ENCODE assay signal across 21 cellular contexts in the genomic region with DNA sequence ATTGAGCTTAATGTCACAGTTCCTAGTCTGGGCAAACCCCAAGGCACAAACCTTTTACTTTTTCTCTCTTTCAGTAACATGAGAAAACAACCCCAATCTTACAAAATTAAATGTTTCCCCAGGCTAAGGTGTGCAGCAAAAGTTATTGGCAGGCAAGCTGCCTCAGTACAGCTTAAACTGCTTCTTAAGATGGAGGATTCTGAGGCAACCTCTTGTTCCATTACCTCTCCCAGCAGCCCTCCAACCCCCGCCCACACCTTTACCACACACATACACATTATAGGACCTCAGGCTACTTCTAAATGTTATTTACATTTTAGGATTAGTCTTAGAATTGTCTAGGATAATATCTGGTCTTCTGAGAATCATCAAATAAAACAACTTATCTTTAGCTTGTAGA. TPM values are rescaled to one million over a fixed set of nuclear protein-coding genes. Genes with fewer than 3 reads are reported as not detected.
A peak's percentile ranks its signal among the peaks of the same experiment; 100 is the strongest.
DNase-seq lines count a peak whose midpoint lies in the region; ATAC-seq, FAIRE-seq and TF ChIP-seq lines count a peak whose summit lies in the region.
"Had no signal": no experiment of that assay in that cellular context is flagged by ENCODE, and none has a peak within 500 bp of the region (broad histone marks: within the 10 kb centered on the region; RNA-seq: fewer than 3 reads in every experiment).

No MANE protein-coding gene starts in this region.

- no TSS peak for BruUV-seq in HepG2 (replicated peaks; lab: Mats Ljungman, UMichigan)

- ATAC-seq in T-helper 17 cell (no peak), HepG2 (no peak), HG03196 (IDR thresholded peaks at IDR 0.05; ENCODE audit: unreplicated experiment) (no peak)
- ATAC-seq in stimulated activated naive CD8-positive, alpha-beta T cell treated with anti-CD3 and anti-CD28 coated beads, Interleukin-15, amount 100 ng/mL, for 72 hours, result peak; percentile 67
- ATAC-seq: heart right ventricle, psoas muscle had no signal

- H3K27me3 Mint-ChIP-seq in T-helper 17 cell, result no peaks in the 10 kb centered on the region
- no peaks in the 10 kb centered on the region for H3K27me3 Mint-ChIP-seq in dendritic cell treated with granulocyte-macrophage colony-stimulating factor and Interleukin-4, amounts not matched to agents 40 ng/mL and 50 ng/mL, for 4 days
- no peaks in the 10 kb centered on the region for H3K27me3 Mint-ChIP-seq in stimulated activated naive CD8-positive, alpha-beta T cell treated with anti-CD3 and anti-CD28 coated beads, Interleukin-15, amount 100 ng/mL, for 72 hours
- H3K27me3 Mint-ChIP-seq: CD4-positive, alpha-beta memory T cell had no signal

- WGBS in HepG2 (ENCODE audit: low lambda C conversion rate), result 0% methylated on average over 1 of the region's 1 CpG

- CTCF ChIA-PET in HepG2 (lab: Yijun Ruan, JAX; ENCODE audit: low intra/inter-chr PET ratio, low total read pairs), result no interaction called here

- DNase-seq in stimulated activated CD4-positive, alpha-beta T cell treated with anti-CD3 and anti-CD28 coated beads, Interleukin-15, amount 100 ng/mL, for 24 hours, result peak; percentile 27
- no peak for DNase-seq in stimulated activated CD4-positive, alpha-beta T cell treated with anti-CD3 and anti-CD28 coated beads, Interleukin-12 subunit alpha, Interleukin-12 subunit beta, amount 100 ng/mL, for 4 hours
- DNase-seq in T-helper 17 cell (no peak), NCI-H69 (lab: John Stamatoyannopoulos, UW) (no peak), HepG2 (ENCODE audit: low spot score) (no peak)
- no peak for DNase-seq in stimulated activated naive CD8-positive, alpha-beta T cell treated with anti-CD3 and anti-CD28 coated beads, Interleukin-15, amount 100 ng/mL, for 72 hours
- DNase-seq: activated T-cell treated with anti-CD3 and anti-CD28 coated beads, Interleukin-2, amount 50 U/mL, for 4 hours; CD4-positive, alpha-beta memory T cell; effector CD8-positive, alpha-beta T cell; foreskin fibroblast; heart right ventricle; mesendoderm; NK-92 treated with Interleukin-12 subunit alpha and Interleukin-12 subunit beta, amount 100 ng/mL, for 24 hours; psoas muscle; stimulated activated CD8-positive, alpha-beta memory T cell treated with anti-CD3 and anti-CD28 coated beads, Interleukin-4, amount 100 ng/mL, for 48 hours; substantia nigra; upper lobe of left lung had no signal

- peaks cover 6% of the 10 kb centered on the region for H3K4me1 Mint-ChIP-seq in T-helper 17 cell
- no peaks in the 10 kb centered on the region for H3K4me1 Mint-ChIP-seq in dendritic cell treated with granulocyte-macrophage colony-stimulating factor and Interleukin-4, amounts not matched to agents 40 ng/mL and 50 ng/mL, for 4 days (ENCODE audit: low read depth)
- peaks cover 11% of the 10 kb centered on the region for H3K4me1 Mint-ChIP-seq in stimulated activated naive CD8-positive, alpha-beta T cell treated with anti-CD3 and anti-CD28 coated beads, Interleukin-15, amount 100 ng/mL, for 72 hours

- POLR2A ChIA-PET in HepG2 (lab: Yijun Ruan, JAX), result no interaction called here

- no peaks in the 10 kb centered on the region for H3K27me3 ChIP-seq in HepG2 (ENCODE audit: control insufficient read depth in 1 of 2, insufficient read depth in 2 of 2, low read length in 2 of 2)
- H3K27me3 ChIP-seq: heart right ventricle, upper lobe of left lung had no signal

- H2AFZ ChIP-seq in HepG2 (ENCODE audit: low read length), result no peak overlapping the region

- H3K36me3 ChIP-seq in HepG2 (replicated peaks in 1 of 2; ENCODE audit: control insufficient read depth in 1 of 2, insufficient read depth in 2 of 2, low read length in 2 of 2), result no peaks in the 10 kb centered on the region
- H3K36me3 ChIP-seq: heart right ventricle, upper lobe of left lung had no signal

- no peak for TF ChIP-seq CTCF in HepG2 (CRISPR knock-in tag; IDR thresholded peaks at IDR 0.05)

- no peaks in the 10 kb centered on the region for H3K79me2 ChIP-seq in HepG2 (ENCODE audit: insufficient read depth, low read length)

- H3K9me3 ChIP-seq in T-helper 17 cell (ENCODE audit: control insufficient read depth, low read length, poor library complexity, severe bottlenecking), result no peaks in the 10 kb centered on the region
- H3K9me3 ChIP-seq in HepG2 (ENCODE audit: low read length), result no peaks in the 10 kb centered on the region
- H3K9me3 ChIP-seq: heart right ventricle, psoas muscle, upper lobe of left lung had no signal

- H3K4me3 ChIP-seq in HepG2 (replicated peaks in 1 of 3; ENCODE audit: insufficient read depth in 1 of 3, low read depth in 2 of 3, low read length in 3 of 3), result no peak overlapping the region
- H3K4me3 ChIP-seq: heart right ventricle, psoas muscle, upper lobe of left lung had no signal

- intact Hi-C loops in dendritic cell treated with granulocyte-macrophage colony-stimulating factor and Interleukin-4, amounts not matched to agents 40 ng/mL and 50 ng/mL, for 4 days (cut with micrococcal nuclease), result no loop called here
- intact Hi-C loops in HepG2 (cut with micrococcal nuclease; ENCODE audit: unreplicated experiment), result no loop called here

- no peaks in the 10 kb centered on the region for H4K20me1 ChIP-seq in HepG2 (ENCODE audit: insufficient read depth, low read length)

- H3K4me2 ChIP-seq in HepG2 (ENCODE audit: low read depth, low read length), result no peak overlapping the region

- peaks cover 4% of the 10 kb centered on the region for H3K36me3 Mint-ChIP-seq in T-helper 17 cell (ENCODE audit: low read depth)
- no peaks in the 10 kb centered on the region for H3K36me3 Mint-ChIP-seq in dendritic cell treated with granulocyte-macrophage colony-stimulating factor and Interleukin-4, amounts not matched to agents 40 ng/mL and 50 ng/mL, for 4 days (ENCODE audit: low read depth)
- H3K36me3 Mint-ChIP-seq: CD4-positive, alpha-beta memory T cell had no signal

- H3K9ac ChIP-seq in HepG2 (ENCODE audit: insufficient read depth, low read depth, low read length), result no peak overlapping the region

- H3K27ac Mint-ChIP-seq in T-helper 17 cell, result peak overlapping the region; percentile 89
- H3K27ac Mint-ChIP-seq in dendritic cell treated with granulocyte-macrophage colony-stimulating factor and Interleukin-4, amounts not matched to agents 40 ng/mL and 50 ng/mL, for 4 days, result peak overlapping the region; percentile 26
- H3K27ac Mint-ChIP-seq in stimulated activated naive CD8-positive, alpha-beta T cell treated with anti-CD3 and anti-CD28 coated beads, Interleukin-15, amount 100 ng/mL, for 72 hours, result peak overlapping the region in 1 of 2 donors; percentile 89

- no peak overlapping the region for H3K27ac ChIP-seq in HepG2 (ENCODE audit: extremely low read length, insufficient read depth, low read length)
- H3K27ac ChIP-seq: heart right ventricle, psoas muscle, upper lobe of left lung, VCaP had no signal

- in situ Hi-C loops in HepG2 (cut with HindIII; ENCODE audit: extremely low pct_ligation_motif_present, low pct_unique_long_range_greater_than_20kb), result no loop called here

- no peak for FAIRE-seq in HepG2 (lab: Jason Lieb, UNC)
- FAIRE-seq: GM19239 had no signal

- no peaks in the 10 kb centered on the region for H3K4me1 ChIP-seq in HepG2 (ENCODE audit: insufficient read depth, low read length)
- H3K4me1 ChIP-seq: psoas muscle, upper lobe of left lung had no signal

- TF ChIP-seq EP300 in HepG2 (IDR thresholded peaks at IDR 0.05; ENCODE audit: low read depth in 2 of 2, low read length in 2 of 2) (no peak), HepG2 (CRISPR knock-in tag; IDR thresholded peaks at IDR 0.05; ENCODE audit: borderline replicate concordance) (no peak)

- H3K9me3 Mint-ChIP-seq in dendritic cell treated with granulocyte-macrophage colony-stimulating factor and Interleukin-4, amounts not matched to agents 40 ng/mL and 50 ng/mL, for 4 days, result no peaks in the 10 kb centered on the region
- no peaks in the 10 kb centered on the region for H3K9me3 Mint-ChIP-seq in stimulated activated naive CD8-positive, alpha-beta T cell treated with anti-CD3 and anti-CD28 coated beads, Interleukin-15, amount 100 ng/mL, for 72 hours
- H3K9me3 Mint-ChIP-seq: activated T-cell treated with anti-CD3 and anti-CD28 coated beads, Interleukin-2, amount 50 U/mL, for 4 hours; CD4-positive, alpha-beta memory T cell had no signal

- no peak for TF ChIP-seq RAD21 in HepG2 (CRISPR knock-in tag; IDR thresholded peaks at IDR 0.05)

- TF ChIP-seq POLR2A in HepG2 (IDR thresholded peaks at IDR 0.05; ENCODE audit: insufficient read depth in 1 of 2, low read depth in 2 of 2, low read length in 2 of 2), result no peak

- no peak overlapping the region for H3K4me3 Mint-ChIP-seq in T-helper 17 cell
- H3K4me3 Mint-ChIP-seq in dendritic cell treated with granulocyte-macrophage colony-stimulating factor and Interleukin-4, amounts not matched to agents 40 ng/mL and 50 ng/mL, for 4 days, result no peak overlapping the region
- H3K4me3 Mint-ChIP-seq in stimulated activated naive CD8-positive, alpha-beta T cell treated with anti-CD3 and anti-CD28 coated beads, Interleukin-15, amount 100 ng/mL, for 72 hours, result peak overlapping the region; percentile 70 to 71
- H3K4me3 Mint-ChIP-seq: activated T-cell treated with anti-CD3 and anti-CD28 coated beads, Interleukin-2, amount 50 U/mL, for 4 hours; CD4-positive, alpha-beta memory T cell had no signal

TF ChIP-seq in HepG2, 621 proteins besides CTCF, POLR2A, EP300 and RAD21 (continues in another document):
- no peak for TF ChIP-seq ZNF816 (CRISPR knock-in tag; IDR thresholded peaks at IDR 0.05; ENCODE audit: borderline replicate concordance)

RNA-seq across cellular contexts. Expression of a gene that starts 22.3 kb away (rescaled TPM):
- 10 to 100 TPM; 81.3 to 91.1 TPM for total RNA-seq in T-helper 17 cell
- 5.1 and 9.8 TPM in 2 replicates for total RNA-seq in HepG2 (2016; rRNA removed; fragmentation: Illumina TruSeq; extraction: Trizol)
- total RNA-seq in HepG2 (2016; cell fraction: cytosol; rRNA removed; fragmentation: Illumina TruSeq; extraction: Trizol; ENCODE audit: low read depth), result 1.1 and 1.6 TPM in 2 replicates
- 7.4 and 8.5 TPM in 2 replicates for total RNA-seq in HepG2 (2016; cell fraction: insoluble cytoplasmic fraction; rRNA removed; fragmentation: Illumina TruSeq; extraction: Trizol)
- total RNA-seq in HepG2 (2016; cell fraction: membrane; rRNA removed; fragmentation: Illumina TruSeq; extraction: Trizol), result 2.3 and 3.5 TPM in 2 replicates
- 36.8 and 38.2 TPM in 2 replicates for total RNA-seq in HepG2 (2016; cell fraction: nucleus; rRNA removed; fragmentation: Illumina TruSeq; extraction: Trizol)
- 14.9 and 16.4 TPM in 2 replicates for polyA plus RNA-seq in HepG2 (2011; rRNA removed)
- polyA plus RNA-seq in HepG2 (2011; cell fraction: cytosol; rRNA removed), result 5.3 and 9.4 TPM in 2 replicates
- 24.6 and 25.9 TPM in 2 replicates for polyA plus RNA-seq in HepG2 (2011; cell fraction: nucleus; rRNA removed)
- polyA plus RNA-seq in HepG2 (2012), result 12.7 and 15.0 TPM in 2 replicates
- 0.40 and 0.97 TPM in 2 replicates for polyA plus RNA-seq in HepG2 (2016; cell fraction: cytosol; fragmentation: Illumina TruSeq; extraction: Trizol; ENCODE audit: low read depth)
- 4.2 and 6.6 TPM in 2 replicates for polyA plus RNA-seq in HepG2 (2016; cell fraction: insoluble cytoplasmic fraction; fragmentation: Illumina TruSeq; extraction: Trizol; ENCODE audit: low read depth)
- 1.3 and 1.9 TPM in 2 replicates for polyA plus RNA-seq in HepG2 (2016; cell fraction: membrane; fragmentation: Illumina TruSeq; extraction: Trizol; ENCODE audit: low read depth)
- 17.4 and 22.5 TPM in 2 replicates for polyA plus RNA-seq in HepG2 (2016; cell fraction: nucleus; fragmentation: Illumina TruSeq; extraction: Trizol; ENCODE audit: insufficient read depth, low read depth)
- 4.3 and 14.6 TPM in 2 replicates for polyA minus RNA-seq in HepG2 (2011; rRNA and poly(A)+ RNA removed; ENCODE audit: low replicate concordance)
- polyA minus RNA-seq in HepG2 (2011; cell fraction: cytosol; rRNA and poly(A)+ RNA removed), result 9.0 and 9.7 TPM in 2 replicates
- 226 and 257 TPM in 2 replicates for polyA minus RNA-seq in HepG2 (2011; cell fraction: nucleus; rRNA and poly(A)+ RNA removed)

Comparison
In these comparisons a context has a peak if more than half of its experiments do, and no peak if none do; other contexts are left out.
1. H3K4me3 Mint-ChIP-seq: peak in stimulated activated naive CD8-positive, alpha-beta T cell treated with anti-CD3 and anti-CD28 coated beads, Interleukin-15, amount 100 ng/mL, for 72 hours (2 of 2); none in T-helper 17 cell (single experiment) and dendritic cell treated with granulocyte-macrophage colony-stimulating factor and Interleukin-4, amounts not matched to agents 40 ng/mL and 50 ng/mL, for 4 days (single experiment).